ENCODE assay signal across 9 cellular contexts in genomic region chr2:113124181-113124961, GRCh38. TPM values are rescaled to one million over a fixed set of nuclear protein-coding genes. Genes with fewer than 3 reads are reported as not detected.
DNase-seq lines count a peak whose midpoint lies in the region; ATAC-seq and TF ChIP-seq lines count a peak whose summit lies in the region.
"Had no signal": no experiment of that assay in that cellular context is flagged by ENCODE, and none has a peak within 500 bp of the region (broad histone marks: within the 10 kb centered on the region; RNA-seq: fewer than 3 reads in every experiment).

No MANE protein-coding gene starts in this region.

- ATAC-seq in HG03354 (IDR thresholded peaks at IDR 0.05; ENCODE audit: poor library complexity, severe bottlenecking, unreplicated experiment) (peak; percentile 70), HG03439 (IDR thresholded peaks at IDR 0.05; ENCODE audit: unreplicated experiment) (no peak)

- peak; percentile 32 for DNase-seq in GM19240 (ENCODE audit: insufficient read length, low spot score)
- peak in 5 of 7 donors; percentile 54 to 68 (median 67) for DNase-seq in adrenal gland
- DNase-seq in stimulated activated naive CD4-positive, alpha-beta T cell (lab: John Stamatoyannopoulos, UW), result no peak
- DNase-seq in stimulated activated CD4-positive, alpha-beta T cell treated with anti-CD3 and anti-CD28 coated beads, Interleukin-4, amount 100 ng/mL, for 4 hours, result no peak
- no peak for DNase-seq in posterior cingulate gyrus

- TF ChIP-seq CTCF in adrenal gland (IDR thresholded peaks at IDR 0.05) (no peak), neutrophil (IDR thresholded peaks at IDR 0.05) (no peak)

- no peaks in the 10 kb centered on the region for H3K9me3 ChIP-seq in adrenal gland (replicated peaks in 1 of 3)
- no peaks in the 10 kb centered on the region for H3K9me3 ChIP-seq in neutrophil

- intact Hi-C loops in adrenal gland (cut with DNase I) (no loop called here), posterior cingulate gyrus (cut with DNase I) (no loop called here)

- peak overlapping the region in 1 of 4 donors; percentile 43 for H3K4me3 ChIP-seq in adrenal gland
- H3K4me3 ChIP-seq in neutrophil (ENCODE audit: low read depth in 1 of 2, low read length in 1 of 2), result peak overlapping the region; percentile 20 to 36

- H3K4me1 ChIP-seq in adrenal gland (replicated peaks in 1 of 2), result peaks cover 32 to 39% of the 10 kb centered on the region in 2 donors
- H3K4me1 ChIP-seq in neutrophil (ENCODE audit: control insufficient read depth in 1 of 2, insufficient read depth in 1 of 2, low read depth in 1 of 2, low read length in 1 of 2), result peaks cover 82 to 88% of the 10 kb centered on the region in 2 experiments

- 36 to 45% (median 38%) methylated on average over 12 of the region's 12 CpGs for WGBS in adrenal gland, 4 donors

- H3K27me3 ChIP-seq in adrenal gland (no peaks in the 10 kb centered on the region), neutrophil (no peaks in the 10 kb centered on the region)

- H3K27ac ChIP-seq in adrenal gland (peak overlapping the region in 4 of 5 donors; percentile 54 to 90 (median 76)), neutrophil (peak overlapping the region; percentile 92)

- H3K36me3 ChIP-seq in adrenal gland (replicated peaks in 1 of 2) (no peaks in the 10 kb centered on the region), neutrophil (peaks cover 8% of the 10 kb centered on the region)

- TF ChIP-seq POLR2A in adrenal gland (IDR thresholded peaks at IDR 0.05), result peak in 1 of 2 donors; percentile 40

RNA-seq across cellular contexts. Expression of gene IL1RN, which starts 3.0 kb away (rescaled TPM):
- 1 to 10 TPM in 4 of 8 donors, under 1 TPM in 2, not detected in 2; 0.42 to 6.1 (median 1.1) TPM for total RNA-seq in adrenal gland
- 1 to 10 TPM; 1.4 to 2.6 (median 2.5) TPM for polyA plus RNA-seq in adrenal gland

RNA-seq across cellular contexts. Expression of gene PSD4, which starts 49.4 kb away (rescaled TPM):
- 100 to 1,000 TPM in 4 of 8 donors, 10 to 100 TPM in 4; 62.7 to 164 (median 93.5) TPM for total RNA-seq in adrenal gland
- 10 to 100 TPM; 21.1 to 60.2 (median 31.8) TPM for polyA plus RNA-seq in adrenal gland

RNA-seq across cellular contexts. Expression of gene IL1F10, which starts 56.6 kb away (rescaled TPM):
- not detected for total RNA-seq in adrenal gland
- polyA plus RNA-seq in adrenal gland, result not detected
- total RNA-seq: epithelial cell of proximal tubule had no signal

Comparison
In these comparisons a context has a peak if more than half of its experiments do, and no peak if none do; other contexts are left out.
1. DNase-seq: peak in GM19240 (single experiment) and adrenal gland (5 of 7); none in stimulated activated naive CD4-positive, alpha-beta T cell (0 of 6), stimulated activated CD4-positive, alpha-beta T cell treated with anti-CD3 and anti-CD28 coated beads, Interleukin-4, amount 100 ng/mL, for 4 hours (0 of 2) and posterior cingulate gyrus (0 of 10).